29 cellular contexts compared by ENCODE assay signal in the genomic region with DNA sequence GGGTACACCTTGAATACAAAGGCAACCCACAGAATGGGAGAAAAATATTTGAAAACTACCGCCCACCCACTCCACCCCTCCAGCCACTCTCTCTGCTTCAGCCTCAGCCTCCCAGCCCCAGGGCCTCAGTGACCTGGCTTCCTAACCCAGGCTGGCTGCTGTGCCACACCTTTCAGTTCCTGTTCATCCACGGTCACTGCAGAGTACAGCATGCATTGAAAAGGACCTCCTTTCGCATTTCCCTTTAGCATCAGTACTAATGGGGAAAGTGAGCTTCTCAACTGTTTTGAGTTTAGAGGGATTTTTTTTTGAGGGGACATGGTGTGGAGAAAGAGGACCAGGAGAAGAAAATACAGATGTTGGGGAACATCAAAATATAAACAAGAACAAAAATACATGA. TPM values are rescaled to one million over a fixed set of nuclear protein-coding genes. Genes with fewer than 3 reads are reported as not detected.
"Had no signal": no experiment of that assay in that cellular context is flagged by ENCODE, and none has a peak within 500 bp of the region (broad histone marks: within the 10 kb centered on the region; RNA-seq: fewer than 3 reads in every experiment).

No MANE protein-coding gene starts in this region.

- H3K4me3 ChIP-seq: esophagus squamous epithelium, heart right ventricle, left lung, lower lobe of right lung, right atrium auricular region, spleen, tibial nerve had no signal

- FAIRE-seq: endometrium, urothelium cell line had no signal

- H3K27me3 ChIP-seq: esophagus squamous epithelium, heart right ventricle, left lung, right atrium auricular region, spleen, tibial nerve had no signal

- H3K27ac Mint-ChIP-seq: activated CD4-positive, alpha-beta T cell treated with anti-CD3 and anti-CD28 coated beads for 36 hours; activated naive CD8-positive, alpha-beta T cell treated with anti-CD3 and anti-CD28 coated beads, Interleukin-2, amount 10 ng/mL, durations not matched to agents 7 days and 5 days; activated T-cell treated with anti-CD3 and anti-CD28 coated beads, Interleukin-2, amount 50 U/mL, for 72 hours; dendritic cell treated with granulocyte-macrophage colony-stimulating factor and Interleukin-4, amounts not matched to agents 40 ng/mL and 50 ng/mL, for 4 days; nephron; T-cell had no signal

- H3K4me1 Mint-ChIP-seq: activated CD4-positive, alpha-beta T cell treated with anti-CD3 and anti-CD28 coated beads for 36 hours; central memory CD8-positive, alpha-beta T cell had no signal

- DNase-seq: activated CD4-positive, alpha-beta T cell treated with anti-CD3 and anti-CD28 coated beads for 36 hours; activated CD4-positive, alpha-beta T cell treated with anti-CD3 and anti-CD28 coated beads, Interleukin-2, amount 50 U/mL, for 4 hours; activated CD4-positive, CD25-positive, alpha-beta regulatory T cell; activated naive CD4-positive, alpha-beta T cell; activated naive CD8-positive, alpha-beta T cell treated with anti-CD3 and anti-CD28 coated beads, Interleukin-2, amount 10 ng/mL, durations not matched to agents 7 days and 5 days; activated T-cell treated with anti-CD3 and anti-CD28 coated beads for 4 hours; activated T-cell treated with anti-CD3 and anti-CD28 coated beads, Interleukin-2, amount 50 U/mL, for 72 hours; amniotic stem cell; effector CD4-positive, alpha-beta T cell; esophagus squamous epithelium; foreskin melanocyte; heart right ventricle; kidney glomerular epithelial cell; lower lobe of right lung; spleen; stimulated activated naive CD8-positive, alpha-beta T cell treated with anti-CD3 and anti-CD28 coated beads, Interleukin-15, Interleukin-2, amounts not matched to agents 100 U/mL and 50 U/mL, for 24 hours; substantia nigra; T-cell had no signal

- H3K4me1 ChIP-seq: parathyroid adenoma had no signal

- H3K27me3 Mint-ChIP-seq: activated CD4-positive, alpha-beta T cell treated with anti-CD3 and anti-CD28 coated beads for 36 hours; activated naive CD8-positive, alpha-beta T cell treated with anti-CD3 and anti-CD28 coated beads, Interleukin-2, amount 10 ng/mL, durations not matched to agents 7 days and 5 days; central memory CD8-positive, alpha-beta T cell; dendritic cell treated with granulocyte-macrophage colony-stimulating factor and Interleukin-4, amounts not matched to agents 40 ng/mL and 50 ng/mL, for 4 days; T-cell had no signal

- H3K9me3 Mint-ChIP-seq: activated naive CD8-positive, alpha-beta T cell treated with anti-CD3 and anti-CD28 coated beads, Interleukin-2, amount 10 ng/mL, durations not matched to agents 7 days and 5 days; activated T-cell treated with anti-CD3 and anti-CD28 coated beads, Interleukin-2, amount 50 U/mL, for 72 hours; central memory CD8-positive, alpha-beta T cell; T-cell had no signal

- H3K4me3 Mint-ChIP-seq: activated CD4-positive, alpha-beta T cell treated with anti-CD3 and anti-CD28 coated beads for 36 hours; activated naive CD8-positive, alpha-beta T cell treated with anti-CD3 and anti-CD28 coated beads, Interleukin-2, amount 10 ng/mL, durations not matched to agents 7 days and 5 days; activated T-cell treated with anti-CD3 and anti-CD28 coated beads, Interleukin-2, amount 50 U/mL, for 72 hours; central memory CD8-positive, alpha-beta T cell; dendritic cell treated with granulocyte-macrophage colony-stimulating factor and Interleukin-4, amounts not matched to agents 40 ng/mL and 50 ng/mL, for 4 days; nephron; T-cell had no signal

- ATAC-seq: activated CD4-positive, alpha-beta T cell treated with anti-CD3 and anti-CD28 coated beads for 36 hours; activated T-cell treated with anti-CD3 and anti-CD28 coated beads, Interleukin-2, amount 50 U/mL, for 72 hours; heart right ventricle; left lung; lower lobe of right lung; stimulated activated naive CD8-positive, alpha-beta T cell treated with anti-CD3 and anti-CD28 coated beads, Interleukin-15, Interleukin-2, amounts not matched to agents 100 U/mL and 50 U/mL, for 24 hours; T-cell had no signal

- H3K27ac ChIP-seq: epithelial cell of prostate, esophagus squamous epithelium, heart right ventricle, left lung, lower lobe of right lung, parathyroid adenoma, right atrium auricular region, tibial nerve had no signal

- H3K9me3 ChIP-seq: left lung, lower lobe of right lung, right atrium auricular region, spleen had no signal

RNA-seq across cellular contexts. Expression of gene SERPIND1, which starts 28.7 kb away (rescaled TPM):
- total RNA-seq: activated CD4-positive, alpha-beta T cell treated with anti-CD3 and anti-CD28 coated beads for 36 hours; activated naive CD8-positive, alpha-beta T cell treated with anti-CD3 and anti-CD28 coated beads, Interleukin-2, amount 10 ng/mL, durations not matched to agents 7 days and 5 days; activated T-cell treated with anti-CD3 and anti-CD28 coated beads, Interleukin-2, amount 50 U/mL, for 72 hours; T-helper 2 cell treated with Interferon-gamma antibody and Interleukin-4, amounts not matched to agents 100 ng/mL and 5 ng/mL, for 36 hours had no signal
